1 cellular context compared by ENCODE assay signal in genomic region chr5:123511648-123512605, GRCh38.
TF ChIP-seq lines count a peak whose summit lies in the region.

TSS of gene CSNK1G3 (plus strand) at chr5:123512177. CDS start at chr5:123545664, 33,487 bp downstream.

TF ChIP-seq in HEK293, 187 proteins besides CTCF, POLR2A, EP300 and RAD21 (continued from another document and continues in another):
- TF ChIP-seq ZNF354C (tag by site-specific recombination; IDR thresholded peaks at IDR 0.05; ENCODE audit: borderline replicate concordance, low read depth) (no peak), ZNF645 (tag by site-specific recombination; IDR thresholded peaks at IDR 0.05) (0 out of 2 replicates have a peak, but pooled peaks have one; percentile 12), ZNF830 (tag by site-specific recombination; IDR thresholded peaks at IDR 0.05; ENCODE audit: low read depth) (no peak), ZNF707 (tag by site-specific recombination; IDR thresholded peaks at IDR 0.05) (no peak), ZNF416 (tag by site-specific recombination; IDR thresholded peaks at IDR 0.05) (no peak), ZNF133 (tag by site-specific recombination; IDR thresholded peaks at IDR 0.05) (no peak), ZBTB44 (tag by site-specific recombination; IDR thresholded peaks at IDR 0.05) (peak; percentile 80), AEBP2 (tag by site-specific recombination; IDR thresholded peaks at IDR 0.05; ENCODE audit: borderline replicate concordance) (no peak), PRDM2 (tag by site-specific recombination; IDR thresholded peaks at IDR 0.05; ENCODE audit: borderline replicate concordance) (no peak), ZNF571 (tag by site-specific recombination; IDR thresholded peaks at IDR 0.05) (no peak), ZNF639 (tag by site-specific recombination; IDR thresholded peaks at IDR 0.05) (no peak; the same call in 1 of the 2 replicates), ZNF654 (tag by site-specific recombination; IDR thresholded peaks at IDR 0.05; ENCODE audit: low read depth) (no peak), ZNF18 (tag by site-specific recombination; IDR thresholded peaks at IDR 0.05) (no peak), PATZ1 (tag by site-specific recombination; IDR thresholded peaks at IDR 0.05) (peak; percentile 83), ZNF24 (tag by site-specific recombination; IDR thresholded peaks at IDR 0.05) (peak; percentile 96), ZNF121 (tag by site-specific recombination; IDR thresholded peaks at IDR 0.05) (no peak), ZNF629 (tag by site-specific recombination; IDR thresholded peaks at IDR 0.05) (peak; percentile 92), ZNF510 (tag by site-specific recombination; IDR thresholded peaks at IDR 0.05; ENCODE audit: insufficient replicate concordance) (no peak), ZNF664 (tag by site-specific recombination; IDR thresholded peaks at IDR 0.05) (no peak), ZNF114 (tag by site-specific recombination; IDR thresholded peaks at IDR 0.05) (no peak), ZFHX2 (tag by site-specific recombination; conservative IDR thresholded peaks at IDR 0.05) (peak; percentile 72), SP3 (tag by site-specific recombination; IDR thresholded peaks at IDR 0.05) (peak; percentile 44), GLI2 (tag by site-specific recombination; IDR thresholded peaks at IDR 0.05; ENCODE audit: borderline replicate concordance, low read depth) (no peak), ZNF501 (tag by site-specific recombination; IDR thresholded peaks at IDR 0.05) (peak; percentile 57; the same call in 1 of the 2 replicates), SCRT1 (tag by site-specific recombination; IDR thresholded peaks at IDR 0.05; ENCODE audit: borderline replicate concordance) (no peak), ZXDB (tag by site-specific recombination; IDR thresholded peaks at IDR 0.05) (peak; percentile 65), ZFP41 (tag by site-specific recombination; IDR thresholded peaks at IDR 0.05; ENCODE audit: borderline replicate concordance) (no peak), ZNF518A (tag by site-specific recombination; conservative IDR thresholded peaks at IDR 0.05; ENCODE audit: low read depth) (peak; percentile 74), ZNF792 (tag by site-specific recombination; IDR thresholded peaks at IDR 0.05) (no peak), MEIS1 (CRISPR knock-in tag; IDR thresholded peaks at IDR 0.05; ENCODE audit: borderline replicate concordance) (no peak), KLF1 (tag by site-specific recombination; IDR thresholded peaks at IDR 0.05) (no peak; the same call in 1 of the 2 replicates), HOXA7 (CRISPR knock-in tag; IDR thresholded peaks at IDR 0.05; ENCODE audit: borderline replicate concordance) (no peak), GLIS2 (tag by site-specific recombination; IDR thresholded peaks at IDR 0.05) (no peak; the same call in 1 of the 2 replicates), INSM2 (tag by site-specific recombination; IDR thresholded peaks at IDR 0.05) (peak; percentile 39; the same call in 1 of the 2 replicates)
